18 cellular contexts compared by ENCODE assay signal in the genomic region with DNA sequence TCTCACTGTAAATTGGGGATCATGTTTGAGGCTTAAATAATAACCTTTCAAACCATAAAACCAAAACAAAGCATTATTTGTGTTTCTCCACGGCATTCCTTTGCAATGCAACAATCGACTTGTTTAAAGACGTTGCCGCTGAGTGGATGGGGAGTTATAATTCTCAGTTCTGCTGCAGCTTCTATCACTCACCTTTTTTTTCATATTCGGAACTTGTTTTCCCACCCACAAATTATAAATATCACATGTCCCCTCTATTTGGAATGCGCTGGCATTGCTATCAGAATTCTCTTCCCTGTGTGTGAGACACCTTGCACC.
"Had no signal": no experiment of that assay in that cellular context is flagged by ENCODE, and none has a peak within 500 bp of the region (broad histone marks: within the 10 kb centered on the region; RNA-seq: fewer than 3 reads in every experiment).

No MANE protein-coding gene starts in this region.

- H3K9me3 ChIP-seq: esophagus muscularis mucosa, prostate gland, right lobe of liver, suprapubic skin, tibial artery had no signal

- H3K9ac ChIP-seq: parathyroid adenoma had no signal

- H3K36me3 ChIP-seq: esophagus muscularis mucosa, prostate gland, right lobe of liver, suprapubic skin, tibial artery had no signal

- H3K4me3 ChIP-seq: esophagus muscularis mucosa, prostate gland, right lobe of liver, suprapubic skin, tibial artery had no signal

- H2AFZ ChIP-seq: parathyroid adenoma had no signal

- ATAC-seq: effector memory CD8-positive, alpha-beta T cell; foreskin keratinocyte; left colon; right lobe of liver had no signal

- DNase-seq: cerebellar nuclear complex; effector memory CD8-positive, alpha-beta T cell; foreskin keratinocyte; head of caudate nucleus; hippocampal formation; left colon; retina; right lobe of liver; small intestine; stimulated activated CD4-positive, alpha-beta T cell treated with anti-CD3 and anti-CD28 coated beads, Interleukin-2, amount 100 ng/mL, for 48 hours; stimulated activated naive CD4-positive, alpha-beta T cell treated with Interleukin-2 at 50 U/mL for 16 hours; tibial artery had no signal

- FAIRE-seq: colon, small intestine had no signal

- H3K27ac ChIP-seq: epithelial cell of prostate, esophagus muscularis mucosa, foreskin keratinocyte, parathyroid adenoma, prostate gland, right lobe of liver, suprapubic skin, tibial artery had no signal

- H3K4me1 ChIP-seq: esophagus muscularis mucosa, foreskin keratinocyte, parathyroid adenoma, prostate gland, right lobe of liver, suprapubic skin, tibial artery had no signal

- H3K27me3 ChIP-seq: esophagus muscularis mucosa, foreskin keratinocyte, right lobe of liver, suprapubic skin, tibial artery had no signal

- H3K79me2 ChIP-seq: parathyroid adenoma had no signal
